Comparison of ENCODE assay signal across 1 cellular context in the genomic region with DNA sequence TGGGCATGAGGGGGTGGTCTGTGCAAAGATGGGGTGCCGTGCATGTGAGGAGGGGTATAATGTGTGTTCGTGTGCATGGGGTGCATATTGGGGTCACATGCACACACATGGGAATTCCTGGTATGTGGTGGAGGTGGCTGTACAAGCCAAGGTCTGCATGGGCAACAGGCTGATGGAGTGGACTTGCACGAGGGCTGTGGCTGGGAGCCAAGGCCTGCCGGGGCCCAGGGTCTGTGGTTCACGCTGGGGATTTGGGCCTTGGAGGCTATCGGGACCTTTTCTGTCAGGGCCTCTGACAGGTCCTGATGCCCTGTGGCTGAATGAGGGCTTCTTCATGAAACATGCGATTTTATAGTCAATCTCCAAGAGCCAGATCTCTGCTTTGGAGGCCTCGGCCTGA.
TF ChIP-seq lines count a peak whose summit lies in the region.

No MANE protein-coding gene starts in this region.

TF ChIP-seq in A549, 52 proteins besides CTCF, POLR2A, EP300 and RAD21:
- TF ChIP-seq, protein P1, sequence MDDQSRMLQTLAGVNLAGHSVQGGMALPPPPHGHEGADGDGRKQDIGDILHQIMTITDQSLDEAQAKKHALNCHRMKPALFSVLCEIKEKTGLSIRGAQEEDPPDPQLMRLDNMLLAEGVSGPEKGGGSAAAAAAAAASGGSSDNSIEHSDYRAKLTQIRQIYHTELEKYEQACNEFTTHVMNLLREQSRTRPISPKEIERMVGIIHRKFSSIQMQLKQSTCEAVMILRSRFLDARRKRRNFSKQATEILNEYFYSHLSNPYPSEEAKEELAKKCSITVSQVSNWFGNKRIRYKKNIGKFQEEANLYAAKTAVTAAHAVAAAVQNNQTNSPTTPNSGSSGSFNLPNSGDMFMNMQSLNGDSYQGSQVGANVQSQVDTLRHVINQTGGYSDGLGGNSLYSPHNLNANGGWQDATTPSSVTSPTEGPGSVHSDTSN (IDR thresholded peaks at IDR 0.05), result no peak
- TF ChIP-seq EHF (CRISPR knock-in tag; IDR thresholded peaks at IDR 0.05), result no peak
- no peak for TF ChIP-seq SMC3 (IDR thresholded peaks at IDR 0.05)
- no peak for TF ChIP-seq CHD4 (IDR thresholded peaks at IDR 0.05; ENCODE audit: borderline replicate concordance)
- TF ChIP-seq JUNB (IDR thresholded peaks at IDR 0.05), result no peak
- TF ChIP-seq KDM5A (IDR thresholded peaks at IDR 0.05), result no peak
- no peak for TF ChIP-seq NPAS2 (CRISPR knock-in tag; IDR thresholded peaks at IDR 0.05; ENCODE audit: borderline replicate concordance)
- no peak for TF ChIP-seq ZSCAN20 (CRISPR knock-in tag; IDR thresholded peaks at IDR 0.05)
- no peak for TF ChIP-seq HOXB5 (CRISPR knock-in tag; IDR thresholded peaks at IDR 0.05)
- no peak for TF ChIP-seq HEYL (CRISPR knock-in tag; IDR thresholded peaks at IDR 0.05)
- TF ChIP-seq CBX8 (IDR thresholded peaks at IDR 0.05), result no peak
- TF ChIP-seq CBX2 (IDR thresholded peaks at IDR 0.05; ENCODE audit: borderline replicate concordance, low read depth), result no peak
- TF ChIP-seq ZC3H11A (IDR thresholded peaks at IDR 0.05), result no peak
- no peak for TF ChIP-seq HOXA7 (CRISPR knock-in tag; IDR thresholded peaks at IDR 0.05)
- no peak for TF ChIP-seq ZNF302 (CRISPR knock-in tag; IDR thresholded peaks at IDR 0.05)
TF ChIP-seq in A549: peak in this region for 0.
